Comparison of ENCODE assay signal across 29 cellular contexts in genomic region chr20:59484228-59484627, GRCh38.
"Had no signal": no experiment of that assay in that cellular context is flagged by ENCODE, and none has a peak within 500 bp of the region (broad histone marks: within the 10 kb centered on the region; RNA-seq: fewer than 3 reads in every experiment).

No MANE protein-coding gene starts in this region.

- DNase-seq: activated CD4-positive, alpha-beta T cell treated with anti-CD3 and anti-CD28 coated beads, Interleukin-2, amount 10 ng/mL, durations not matched to agents 24 days and 14 days; activated CD4-positive, alpha-beta T cell treated with anti-CD3 and anti-CD28 coated beads, Interleukin-2, amount 50 U/mL, for 4 hours; activated CD8-positive, alpha-beta T cell treated with anti-CD3 and anti-CD28 coated beads for 36 hours; activated naive CD4-positive, alpha-beta T cell treated with anti-CD3 and anti-CD28 coated beads, Interleukin-2, amount 50 U/mL, for 16 hours; activated naive CD8-positive, alpha-beta T cell treated with anti-CD3 and anti-CD28 coated beads for 36 hours; activated T-cell treated with anti-CD3 and anti-CD28 coated beads, Interleukin-2, amount 50 U/mL, for 24 hours; amniotic stem cell; aorta; brain microvascular endothelial cell; IMR-90; NCI-H1092 treated with DMSO at 0.1 percent for 48 hours; NCI-H1417; NCI-H146; NCI-H187; NCI-H2029 treated with DMSO at 0.1 percent for 48 hours; NCI-H2107; NCI-H2171; NCI-H510A; NCI-H526; NCI-H748 treated with DMSO at 0.1 percent for 48 hours; NK-92 treated with Interleukin-12 subunit alpha and Interleukin-12 subunit beta, amount 100 ng/mL, for 24 hours; PC-3; Peyer's patch; RPMI8226; SIG-M5; T1000 had no signal

- H3K36me3 ChIP-seq: brain microvascular endothelial cell, Peyer's patch had no signal

- H3K9me3 ChIP-seq: Peyer's patch had no signal

- H3K27me3 ChIP-seq: brain microvascular endothelial cell, Peyer's patch had no signal

- ATAC-seq: activated CD8-positive, alpha-beta T cell treated with anti-CD3 and anti-CD28 coated beads for 36 hours; K562; PC-3; Right ventricle myocardium inferior had no signal

- FAIRE-seq: K562, TTC549 had no signal

- H3K4me1 ChIP-seq: Peyer's patch had no signal

- H3K27ac ChIP-seq: brain microvascular endothelial cell, Peyer's patch had no signal

- H3K4me3 ChIP-seq: K562, Peyer's patch had no signal
